ENCODE assay signal across 18 cellular contexts in genomic region chr17:69967910-69968411, GRCh38.
A peak's percentile ranks its signal among the peaks of the same experiment; 100 is the strongest.
DNase-seq lines count a peak whose midpoint lies in the region; ATAC-seq and TF ChIP-seq lines count a peak whose summit lies in the region.
"Had no signal": no experiment of that assay in that cellular context is flagged by ENCODE, and none has a peak within 500 bp of the region (broad histone marks: within the 10 kb centered on the region; RNA-seq: fewer than 3 reads in every experiment).

No MANE protein-coding gene starts in this region.

- TF ChIP-seq CTCF in fibroblast of mammary gland (conservative IDR thresholded peaks at IDR 0.05; ENCODE audit: control insufficient read depth, insufficient read depth, low read depth, low read length): no peak

- ATAC-seq in sciatic nerve (peak; percentile 84), GM18511 (IDR thresholded peaks at IDR 0.05; ENCODE audit: unreplicated experiment) (no peak), GM21825 (IDR thresholded peaks at IDR 0.05; ENCODE audit: unreplicated experiment) (no peak)
- ATAC-seq: T-cell had no signal

- DNase-seq in Daoy (ENCODE audit: low read depth) (peak; percentile 73), RPMI7951 (ENCODE audit: low read depth) (peak; percentile 78), fibroblast of mammary gland (ENCODE audit: low read depth) (peak; percentile 90), sciatic nerve (ENCODE audit: low spot score) (no peak), NCI-H1436 (lab: John Stamatoyannopoulos, UW) (no peak)
- no peak for DNase-seq in activated CD4-positive, alpha-beta T cell treated with anti-CD3 and anti-CD28 coated beads, Interleukin-2, amount 50 U/mL, for 4 hours
- DNase-seq: activated CD4-positive, CD25-positive, alpha-beta regulatory T cell; CD4-positive, CD25-positive, alpha-beta regulatory T cell; cortex of kidney; esophagus squamous epithelium; midbrain; NCI-H1436 treated with DMSO at 0.1 percent for 48 hours; PC-9; stimulated activated CD8-positive, alpha-beta memory T cell treated with anti-CD3 and anti-CD28 coated beads, Interleukin-4, amount 100 ng/mL, for 48 hours; T-cell; tibial artery had no signal

- no peak overlapping the region for H3K4me3 ChIP-seq in fibroblast of mammary gland (ENCODE audit: control insufficient read depth, low read depth, low read length)
- H3K4me3 ChIP-seq: esophagus squamous epithelium, PC-9, tibial artery had no signal

- intact Hi-C loops in sciatic nerve (cut with DNase I): no loop called here

Comparison
In these comparisons a context has a peak if more than half of its experiments do, and no peak if none do; other contexts are left out.
1. DNase-seq: peak in Daoy (single experiment), RPMI7951 (single experiment) and fibroblast of mammary gland (single experiment); none in sciatic nerve (single experiment), NCI-H1436 (single experiment) and activated CD4-positive, alpha-beta T cell treated with anti-CD3 and anti-CD28 coated beads, Interleukin-2, amount 50 U/mL, for 4 hours (0 of 2).